Comparison of ENCODE assay signal across 15 cellular contexts in the genomic region with DNA sequence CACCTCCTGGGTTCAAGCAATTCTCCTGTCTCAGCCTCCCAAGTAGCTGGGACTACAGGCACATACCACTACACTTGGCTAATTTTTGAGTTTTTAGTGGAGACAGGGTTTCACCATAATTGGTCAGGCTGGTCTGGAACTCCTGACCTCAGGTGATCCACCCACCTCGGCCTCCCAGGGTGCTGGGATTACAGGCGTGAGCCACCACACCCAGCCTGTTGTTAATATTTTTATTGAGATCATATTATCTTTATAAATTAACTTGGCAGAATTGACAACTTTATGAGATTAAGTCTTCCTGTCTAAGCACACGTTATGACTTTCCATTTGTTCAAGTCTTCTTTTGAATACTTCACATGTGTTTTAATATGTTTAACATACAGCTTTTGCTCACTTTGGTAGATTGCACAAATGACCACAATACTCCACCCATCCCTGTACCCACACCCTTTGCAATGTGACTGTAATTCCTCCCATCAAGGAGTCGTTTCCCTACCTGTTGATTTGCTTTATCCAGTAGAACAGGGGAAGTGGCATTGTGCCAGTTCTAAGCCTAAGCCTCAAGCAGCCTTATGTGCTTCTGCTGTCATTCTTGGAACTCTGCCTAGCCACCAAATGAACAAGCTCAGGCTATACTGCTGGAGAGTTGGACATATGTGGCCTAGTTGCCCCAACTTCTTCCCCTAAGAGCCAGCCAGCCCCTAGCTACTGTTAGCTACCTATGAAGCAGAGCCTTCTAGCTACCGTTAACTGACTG. TPM values are rescaled to one million over a fixed set of nuclear protein-coding genes. Genes with fewer than 3 reads are reported as not detected.
DNase-seq lines count a peak whose midpoint lies in the region; FAIRE-seq and TF ChIP-seq lines count a peak whose summit lies in the region.
"Had no signal": no experiment of that assay in that cellular context is flagged by ENCODE, and none has a peak within 500 bp of the region (broad histone marks: within the 10 kb centered on the region; RNA-seq: fewer than 3 reads in every experiment).

No MANE protein-coding gene starts in this region.

- H2BK20ac ChIP-seq in H1 (ENCODE audit: low read length) = no peak overlapping the region

- H3K4ac ChIP-seq in H1 (replicated peaks; ENCODE audit: insufficient read length, low read depth, low read length) = no peak overlapping the region

- H3K18ac ChIP-seq in H1 (ENCODE audit: extremely low read depth, low read length) = no peak overlapping the region

- no peaks in the 10 kb centered on the region for H3K23me2 ChIP-seq in H1 (ENCODE audit: low read depth, low read length)

- no peak overlapping the region for H3K4me2 ChIP-seq in H1 (ENCODE audit: insufficient read depth in 1 of 2, low read depth in 2 of 2, low read length in 2 of 2)
- H3K4me2 ChIP-seq: A549, GM23338 had no signal

- TF ChIP-seq EP300 in H1 (IDR thresholded peaks at IDR 0.05; ENCODE audit: borderline replicate concordance in 1 of 2, low read depth in 2 of 2, low read length in 2 of 2) = no peak

- H3K79me1 ChIP-seq in H1 (ENCODE audit: low read depth, low read length) = no peaks in the 10 kb centered on the region

- no peak overlapping the region for H2AFZ ChIP-seq in H1 (ENCODE audit: low read length)
- H2AFZ ChIP-seq: GM23338 had no signal

- TF ChIP-seq POLR2A in H1 (IDR thresholded peaks at IDR 0.05; ENCODE audit: control extremely low read depth in 1 of 2, low read depth in 2 of 2, low read length in 2 of 2) = no peak

- FAIRE-seq in H1 (lab: Jason Lieb, UNC) = no peak
- FAIRE-seq in small intestine (lab: Jason Lieb, UNC) = no peak
- FAIRE-seq: A549 had no signal

- H3K4me1 ChIP-seq in H1 (replicated peaks in 1 of 4; ENCODE audit: control insufficient read depth in 3 of 4, insufficient read depth in 4 of 4, low read length in 3 of 4) = no peaks in the 10 kb centered on the region
- H3K4me1 ChIP-seq in small intestine (ENCODE audit: control insufficient read depth in 2 of 2, insufficient read depth in 1 of 2, low read depth in 1 of 2, low read length in 1 of 2) = peaks cover 0 to 3% of the 10 kb centered on the region in 2 donors
- H3K4me1 ChIP-seq: A549 had no signal

- no peak for TF ChIP-seq RAD21 in H1 (IDR thresholded peaks at IDR 0.05 in 1 of 2, conservative IDR thresholded peaks at IDR 0.05 in 1 of 2; ENCODE audit: low read depth in 2 of 2, low read length in 2 of 2)

- peak overlapping the region; percentile 16 for H2BK120ac ChIP-seq in H1 (replicated peaks; ENCODE audit: low read depth, low read length)

- H3K27me3 ChIP-seq in H1 (replicated peaks in 1 of 4; ENCODE audit: control insufficient read depth in 3 of 4, extremely low read depth in 1 of 4, insufficient read depth in 3 of 4, low read length in 3 of 4) (no peaks in the 10 kb centered on the region), small intestine (ENCODE audit: control insufficient read depth in 2 of 2, insufficient read depth in 2 of 2, low read length in 2 of 2) (no peaks in the 10 kb centered on the region)
- H3K27me3 ChIP-seq: cardiac muscle cell had no signal

- peaks cover 0 to 4% of the 10 kb centered on the region in 2 experiments; a peak in 1 of 4 replicates for H3K9me3 ChIP-seq in H1 (ENCODE audit: insufficient read depth in 2 of 2, low read depth in 1 of 2, low read length in 1 of 2)
- no peaks in the 10 kb centered on the region for H3K9me3 ChIP-seq in small intestine (ENCODE audit: control insufficient read depth, low read depth)
- H3K9me3 ChIP-seq: A549 had no signal

- H3K36me3 ChIP-seq in H1 (ENCODE audit: control insufficient read depth in 2 of 4, insufficient read depth in 4 of 4, low read length in 3 of 4) (peaks cover 0 to 7% (median 0%) of the 10 kb centered on the region in 4 experiments; a peak in 1 of 8 replicates), small intestine (ENCODE audit: control insufficient read depth in 2 of 2, insufficient read depth in 2 of 2, low read length in 2 of 2) (peaks cover 0 to 2% of the 10 kb centered on the region in 2 donors)
- H3K36me3 ChIP-seq: cardiac muscle cell had no signal

- no peak overlapping the region for H3K23ac ChIP-seq in H1 (ENCODE audit: insufficient read length)

- 92% methylated on average over 5 of the region's 5 CpGs; no CpG with 5 or more reads in 1 of the 2 experiments for WGBS in H1 (ENCODE audit: extremely low coverage in 1 of 2, insufficient coverage in 1 of 2, insufficient read length in 1 of 2, insufficient replicate concordance in 2 of 2, low coverage in 1 of 2, low lambda C conversion rate in 2 of 2, missing lambda C conversion rate in 1 of 2), 2 experiments
- 34 to 62% (median 41%) methylated on average over 5 of the region's 5 CpGs for whole genome bisulfite sequencing in small intestine, 3 donors

- no peak overlapping the region for H2BK12ac ChIP-seq in H1 (ENCODE audit: low read depth, low read length)

- H3K56ac ChIP-seq in H1 (replicated peaks; ENCODE audit: insufficient read length, low read depth, low read length) = no peak overlapping the region

- TF ChIP-seq CTCF in H1 (IDR thresholded peaks at IDR 0.05; ENCODE audit: control extremely low read depth in 1 of 3, insufficient read depth in 1 of 3, low read depth in 1 of 3, low read length in 3 of 3) = no peak

- no peaks in the 10 kb centered on the region for H4K20me1 ChIP-seq in H1 (replicated peaks in 1 of 2; ENCODE audit: control insufficient read depth in 1 of 2, insufficient read depth in 2 of 2, low read length in 2 of 2)

- H2BK5ac ChIP-seq in H1 (ENCODE audit: low read depth, low read length) = no peak overlapping the region

- H2BK15ac ChIP-seq in H1 (ENCODE audit: low read length) = no peak overlapping the region

- CTCF ChIA-PET in H1 (lab: Charles Lee; ENCODE audit: partially characterized antibody) = interaction anchor here (0.6 to 2.2 kb wide), 6 partner anchors 8 to 351 kb away, joined by 3 to 15 read pairs (median 3); a partner anchor contains a TSS

- no peaks in the 10 kb centered on the region for H3K79me2 ChIP-seq in H1 (ENCODE audit: control insufficient read depth in 1 of 2, insufficient read depth in 2 of 2, low read length in 2 of 2)

- no peak overlapping the region for H2AK5ac ChIP-seq in H1 (ENCODE audit: low read depth, low read length)

- no peak overlapping the region for H3K4me3 ChIP-seq in H1 (ENCODE audit: extremely low read depth in 1 of 4, insufficient read depth in 2 of 4, low read depth in 3 of 4, low read length in 4 of 4)
- H3K4me3 ChIP-seq in small intestine (ENCODE audit: low read depth in 1 of 2, low read length in 2 of 2) = no peak overlapping the region
- H3K4me3 ChIP-seq: A549, cardiac muscle cell, GM23338 had no signal

- 0 out of 2 replicates have a peak overlapping the region, but pooled peaks have one; percentile 36 for H4K8ac ChIP-seq in H1 (ENCODE audit: extremely low read depth, insufficient read depth, low read length)

- no peak overlapping the region for H4K91ac ChIP-seq in H1 (replicated peaks; ENCODE audit: insufficient read length, low read length)

- no peak overlapping the region for H4K5ac ChIP-seq in H1 (ENCODE audit: insufficient read length, low read depth, low read length)

- POLR2A ChIA-PET in H1 (lab: Charles Lee; ENCODE audit: partially characterized antibody) = no interaction called here

- no peak overlapping the region for H3K14ac ChIP-seq in H1 (ENCODE audit: insufficient read length)

- DNase-seq in NCI-H1694 treated with DMSO at 0.1 percent for 48 hours (lab: John Stamatoyannopoulos, UW) (peak; percentile 8), NCI-H1694 (lab: John Stamatoyannopoulos, UW) (no peak), NCI-H82 treated with DMSO at 0.1 percent for 48 hours (lab: John Stamatoyannopoulos, UW; ENCODE audit: unreplicated experiment) (peak; percentile 59), H1 (ENCODE audit: low read depth in 1 of 2, low spot score in 2 of 2) (no peak), small intestine (peak; percentile 37), NOMO-1 treated with dmso at 0.1 percent for 144 hours (lab: John Stamatoyannopoulos, UW; ENCODE audit: unreplicated experiment) (no peak), NCI-H2107 treated with DMSO at 0.1 percent for 48 hours (lab: John Stamatoyannopoulos, UW; ENCODE audit: unreplicated experiment) (no peak), HuH-7.5 (ENCODE audit: low spot score) (no peak)
- DNase-seq: activated T-cell treated with anti-CD3 and anti-CD28 coated beads for 4 hours, glutamatergic neuron, NCI-H510A, T-cell had no signal

- H3K9ac ChIP-seq in H1 (replicated peaks in 1 of 4; ENCODE audit: extremely low read depth in 1 of 4, low read depth in 3 of 4, low read length in 3 of 4) = no peak overlapping the region

- H3K27ac ChIP-seq in H1 (ENCODE audit: low read depth, low read length) (no peak overlapping the region), small intestine (ENCODE audit: low read depth in 1 of 2, low read length in 1 of 2) (no peak overlapping the region)
- H3K27ac ChIP-seq: A549, cardiac muscle cell had no signal

TF ChIP-seq in H1, 55 proteins besides CTCF, POLR2A, EP300 and RAD21:
- TF ChIP-seq RFX5 (IDR thresholded peaks at IDR 0.05; ENCODE audit: borderline replicate concordance, low read depth, low read length) = no peak
- TF ChIP-seq SAP30 (IDR thresholded peaks at IDR 0.05; ENCODE audit: insufficient read depth, insufficient replicate concordance, low read length) = no peak
- TF ChIP-seq PHF8 (conservative IDR thresholded peaks at IDR 0.05; ENCODE audit: low read depth, low read length) = no peak
- TF ChIP-seq SIX5 (IDR thresholded peaks at IDR 0.05; ENCODE audit: low read depth, low read length) = no peak
- TF ChIP-seq JUN (IDR thresholded peaks at IDR 0.05; ENCODE audit: low read depth, low read length) = no peak
- no peak for TF ChIP-seq SUZ12 (IDR thresholded peaks at IDR 0.05; ENCODE audit: low read length)

RNA-seq across cellular contexts. Expression of a gene that starts 8.2 kb away (rescaled TPM):
- total RNA-seq in H1 (2021; fragmentation: NEBNext Ultra II Directional; extraction: Animal tissue kit (Norgen Biotek cat#: 25700)) = 5.3 and 5.5 TPM in 2 replicates
- polyA plus RNA-seq in H1 (2011; rRNA removed) (1.7 and 2.8 TPM in 2 replicates), small intestine (1 to 10 TPM; 4.3 to 6.9 (median 4.9) TPM)
- polyA plus RNA-seq in H1 (2011; cell fraction: cytosol; rRNA removed) = 2.8 TPM
- 10.3 TPM for polyA plus RNA-seq in H1 (2011; cell fraction: nucleus; rRNA removed)
- 1.8 to 4.6 TPM (median 2.0 TPM) in 4 replicates for polyA plus RNA-seq in H1 (2012, experiment 1 of 2)
- 0.81 TPM for polyA plus RNA-seq in H1 (2012, experiment 2 of 2)
- polyA plus RNA-seq in H1 (2013, experiment 1 of 2) = 2.8 TPM
- 1.7 TPM for polyA plus RNA-seq in H1 (2013, experiment 2 of 2)
- polyA minus RNA-seq in H1 (2011; rRNA and poly(A)+ RNA removed) = 6.7 and 7.9 TPM in 2 replicates
- 1.9 TPM for polyA minus RNA-seq in H1 (2011; cell fraction: cytosol; rRNA and poly(A)+ RNA removed)
- polyA minus RNA-seq in H1 (2011; cell fraction: nucleus; rRNA and poly(A)+ RNA removed) = 27.7 TPM

Comparison
In these comparisons a context has a peak if more than half of its experiments do, and no peak if none do; other contexts are left out.
1. DNase-seq: peak in NCI-H1694 treated with DMSO at 0.1 percent for 48 hours (single experiment), NCI-H82 treated with DMSO at 0.1 percent for 48 hours (single experiment) and small intestine (single experiment); none in NCI-H1694 (single experiment), H1 (0 of 2), NOMO-1 treated with dmso at 0.1 percent for 144 hours (single experiment), NCI-H2107 treated with DMSO at 0.1 percent for 48 hours (single experiment) and HuH-7.5 (single experiment).